7 cellular contexts compared by ENCODE assay signal in the genomic region with DNA sequence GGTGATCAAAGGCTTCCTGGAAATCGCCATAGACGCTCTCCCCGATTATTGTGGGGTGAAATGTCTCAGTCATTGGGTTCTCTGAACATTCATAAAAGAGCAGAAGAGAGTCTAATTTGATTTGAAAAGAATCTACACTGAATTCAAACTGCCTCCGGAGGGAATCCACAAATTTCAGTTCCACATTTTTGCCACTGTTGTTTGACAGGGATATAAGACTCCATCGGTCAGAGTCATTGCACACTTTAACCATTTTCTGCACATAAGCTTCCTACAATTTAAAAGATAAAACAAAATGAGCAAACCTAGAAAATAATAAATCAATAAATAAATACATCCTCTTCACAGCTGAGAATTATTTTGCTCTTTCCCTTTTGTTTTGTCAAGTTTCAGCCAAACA. TPM values are rescaled to one million over a fixed set of nuclear protein-coding genes. Genes with fewer than 3 reads are reported as not detected.
DNase-seq lines count a peak whose midpoint lies in the region; ATAC-seq and TF ChIP-seq lines count a peak whose summit lies in the region.

No MANE protein-coding gene starts in this region.

- H3K27ac ChIP-seq in HUES6 (ENCODE audit: low read depth, low read length) (no peak overlapping the region), lower lobe of right lung (peak overlapping the region; percentile 95), subcutaneous abdominal adipose tissue (ENCODE audit: low read depth, low read length) (peak overlapping the region; percentile 100), foreskin keratinocyte (no peak overlapping the region)

- DNase-seq in adipocyte (ENCODE audit: low read depth) (no peak), lower lobe of right lung (no peak), NCI-H345 (lab: John Stamatoyannopoulos, UW) (no peak), foreskin keratinocyte (no peak)
- DNase-seq in activated CD4-positive, alpha-beta T cell treated with anti-CD3 and anti-CD28 coated beads, Interleukin-2, amount 50 U/mL, for 1 hour = no peak

- peak overlapping the region; percentile 86 for H3K4me3 ChIP-seq in HUES6 (ENCODE audit: low read depth, low read length)
- H3K4me3 ChIP-seq in adipocyte (ENCODE audit: low read length) = peak overlapping the region; percentile 95
- H3K4me3 ChIP-seq in lower lobe of right lung = peak overlapping the region; percentile 68
- peak overlapping the region; percentile 86 to 98 (median 94) for H3K4me3 ChIP-seq in subcutaneous abdominal adipose tissue (ENCODE audit: low read depth in 1 of 5, low read length in 5 of 5)

- no peaks in the 10 kb centered on the region for H3K9me3 ChIP-seq in HUES6 (ENCODE audit: control insufficient read depth, insufficient read depth, low read depth, low read length)
- H3K9me3 ChIP-seq in adipocyte (ENCODE audit: control insufficient read depth, low read length) = no peaks in the 10 kb centered on the region
- H3K9me3 ChIP-seq in lower lobe of right lung = no peaks in the 10 kb centered on the region
- H3K9me3 ChIP-seq in subcutaneous abdominal adipose tissue (ENCODE audit: control insufficient read depth in 5 of 5, low read length in 5 of 5) = no peaks in the 10 kb centered on the region

- intact Hi-C loops in lower lobe of right lung (cut with DNase I) = no loop called here

- H3K4me1 ChIP-seq in HUES6 (ENCODE audit: control insufficient read depth, insufficient read depth, low read length) (peaks cover 9% of the 10 kb centered on the region; the same call in 1 of the 2 replicates), adipocyte (ENCODE audit: control insufficient read depth, insufficient read depth, low read length) (peaks cover 37% of the 10 kb centered on the region), lower lobe of right lung (peaks cover 37% of the 10 kb centered on the region), subcutaneous abdominal adipose tissue (ENCODE audit: control insufficient read depth in 5 of 5, insufficient read depth in 5 of 5, low read length in 5 of 5) (peaks cover 3 to 47% (median 38%) of the 10 kb centered on the region in 5 donors), foreskin keratinocyte (peaks cover 4% of the 10 kb centered on the region)

- peaks cover 42% of the 10 kb centered on the region for H3K27me3 ChIP-seq in HUES6 (ENCODE audit: control insufficient read depth, insufficient read depth, low read length)
- H3K27me3 ChIP-seq in adipocyte (replicated peaks; ENCODE audit: control insufficient read depth, insufficient read depth, low read length) = no peaks in the 10 kb centered on the region
- no peaks in the 10 kb centered on the region for H3K27me3 ChIP-seq in lower lobe of right lung (ENCODE audit: low read depth)
- no peaks in the 10 kb centered on the region for H3K27me3 ChIP-seq in subcutaneous abdominal adipose tissue (ENCODE audit: control insufficient read depth in 5 of 5, insufficient read depth in 4 of 5, low read length in 5 of 5)
- H3K27me3 ChIP-seq in foreskin keratinocyte = no peaks in the 10 kb centered on the region

- no peaks in the 10 kb centered on the region for H3K36me3 ChIP-seq in HUES6 (ENCODE audit: control insufficient read depth, insufficient read depth, low read length)
- peaks cover 20% of the 10 kb centered on the region for H3K36me3 ChIP-seq in adipocyte (ENCODE audit: control insufficient read depth, insufficient read depth, low read length, severe bottlenecking)
- peaks cover 14% of the 10 kb centered on the region for H3K36me3 ChIP-seq in lower lobe of right lung
- H3K36me3 ChIP-seq in subcutaneous abdominal adipose tissue (ENCODE audit: control insufficient read depth in 5 of 5, insufficient read depth in 5 of 5, low read length in 5 of 5) = peaks cover 0 to 8% (median 3%) of the 10 kb centered on the region in 5 donors

- H3K9ac ChIP-seq in HUES6 (ENCODE audit: low read length) (no peak overlapping the region), adipocyte (ENCODE audit: low read length) (peak overlapping the region; percentile 87), subcutaneous abdominal adipose tissue (ENCODE audit: low read length in 5 of 5) (peak overlapping the region; percentile 56 to 77 (median 72))

- TF ChIP-seq CTCF in lower lobe of right lung (IDR thresholded peaks at IDR 0.05) (no peak), foreskin keratinocyte (conservative IDR thresholded peaks at IDR 0.05) (no peak)

- ATAC-seq in lower lobe of right lung (no peak), foreskin keratinocyte (no peak)

RNA-seq across cellular contexts. Expression of gene TENT5A, which starts 2.3 kb away (rescaled TPM):
- total RNA-seq in lower lobe of right lung (26.6 TPM), foreskin keratinocyte (3.1 and 3.5 TPM in 2 replicates)
- 0.74 and 1.0 TPM in 2 replicates for polyA plus RNA-seq in foreskin keratinocyte

Comparison
In these comparisons a context has a peak if more than half of its experiments do, and no peak if none do; other contexts are left out.
1. H3K27ac ChIP-seq: peak in lower lobe of right lung (single experiment) and subcutaneous abdominal adipose tissue (single experiment); none in HUES6 (single experiment) and foreskin keratinocyte (single experiment).
2. Peak in every context shown above with its lines, with median percentiles within 50 percentile points of each other: H3K4me3 ChIP-seq.